ENCODE assay signal across 9 cellular contexts in the genomic region with DNA sequence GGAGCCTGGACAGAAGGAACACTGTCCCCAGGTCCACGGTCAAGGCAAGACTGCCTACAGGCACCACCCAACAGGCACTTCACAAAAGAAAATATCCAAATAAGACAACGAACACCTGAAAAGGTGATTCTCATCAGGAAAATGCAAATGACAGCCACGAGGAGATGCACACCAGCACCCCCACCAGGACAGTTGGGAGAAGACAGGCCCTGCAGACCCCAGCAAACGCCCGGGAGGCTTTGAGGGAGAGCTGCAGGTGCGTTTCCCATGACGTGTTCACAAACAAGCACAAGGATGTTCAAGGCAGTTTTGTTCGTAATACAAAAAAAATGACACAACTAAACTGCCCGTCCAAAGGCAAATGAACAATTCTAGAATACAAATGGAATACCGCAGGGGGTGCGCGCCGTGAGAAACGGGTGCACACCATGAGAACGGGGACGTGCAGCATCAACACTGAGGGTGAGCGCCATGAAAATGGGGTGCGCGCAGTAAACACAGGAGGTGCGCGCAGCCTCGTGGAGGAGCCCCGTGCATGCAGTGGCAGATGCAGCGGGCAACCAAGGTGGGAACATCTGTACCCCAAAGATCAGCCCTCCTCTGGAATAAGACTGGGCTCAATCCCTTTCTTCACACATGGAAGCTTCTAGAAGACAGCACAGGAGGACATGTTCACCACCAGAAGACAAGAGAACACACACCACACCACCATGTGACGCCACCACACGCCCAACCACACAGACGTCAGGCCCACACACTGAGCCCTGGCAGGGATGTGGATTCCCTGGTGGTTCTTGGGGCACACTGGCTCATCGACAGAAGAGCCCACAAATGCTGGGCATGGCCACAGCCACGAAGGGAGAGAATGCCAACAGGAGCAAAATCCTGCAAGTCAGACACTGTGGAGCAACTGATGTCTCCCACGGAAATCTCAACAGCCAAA.
DNase-seq lines count a peak whose midpoint lies in the region; FAIRE-seq and TF ChIP-seq lines count a peak whose summit lies in the region.
"Had no signal": no experiment of that assay in that cellular context is flagged by ENCODE, and none has a peak within 500 bp of the region (broad histone marks: within the 10 kb centered on the region; RNA-seq: fewer than 3 reads in every experiment).

No MANE protein-coding gene starts in this region.

- H3K9me3 ChIP-seq in kidney (ENCODE audit: control insufficient read depth in 1 of 2, low read length in 2 of 2): no peaks in the 10 kb centered on the region

- intact Hi-C loops in kidney (cut with DNase I): no loop called here

- H3K9me3 Mint-ChIP-seq in activated naive CD4-positive, alpha-beta T cell treated with anti-CD3 and anti-CD28 coated beads, Interleukin-2, amount 10 ng/mL, durations not matched to agents 7 days and 5 days: no peaks in the 10 kb centered on the region

- peak overlapping the region; percentile 63 for H3K27ac Mint-ChIP-seq in activated naive CD4-positive, alpha-beta T cell treated with anti-CD3 and anti-CD28 coated beads, Interleukin-2, amount 10 ng/mL, durations not matched to agents 7 days and 5 days

- in situ Hi-C loops in ACHN (cut with HindIII; ENCODE audit: low pct_ligation_motif_present, low pct_unique_long_range_greater_than_20kb, low sequenced_read_pairs): no loop called here

- TF ChIP-seq CTCF in kidney (IDR thresholded peaks at IDR 0.05; ENCODE audit: borderline replicate concordance, extremely low read depth, insufficient read depth): peak; percentile 14

- H3K36me3 Mint-ChIP-seq in activated naive CD4-positive, alpha-beta T cell treated with anti-CD3 and anti-CD28 coated beads, Interleukin-2, amount 10 ng/mL, durations not matched to agents 7 days and 5 days: peaks cover 43% of the 10 kb centered on the region

- H3K27ac ChIP-seq in kidney (ENCODE audit: low read depth in 2 of 2, low read length in 2 of 2): no peak overlapping the region

- DNase-seq in ACHN (peak; percentile 36), HuH-7 (ENCODE audit: low spot score) (peak; percentile 92), kidney (peak; percentile 51), dedifferentiated amniotic fluid mesenchymal stem cell (ENCODE audit: extremely low spot score) (no peak), NCI-H526 treated with DMSO at 0.1 percent for 48 hours (lab: John Stamatoyannopoulos, UW) (no peak), mucosa of gallbladder (ENCODE audit: low spot score) (no peak), pons (ENCODE audit: low spot score) (no peak)
- DNase-seq in activated naive CD4-positive, alpha-beta T cell treated with anti-CD3 and anti-CD28 coated beads, Interleukin-2, amount 10 ng/mL, durations not matched to agents 7 days and 5 days: peak; percentile 54
- DNase-seq: NCI-H2081 treated with DMSO at 0.1 percent for 48 hours had no signal

- H3K4me3 Mint-ChIP-seq in activated naive CD4-positive, alpha-beta T cell treated with anti-CD3 and anti-CD28 coated beads, Interleukin-2, amount 10 ng/mL, durations not matched to agents 7 days and 5 days: no peak overlapping the region

- peaks cover 55% of the 10 kb centered on the region for H3K4me1 Mint-ChIP-seq in activated naive CD4-positive, alpha-beta T cell treated with anti-CD3 and anti-CD28 coated beads, Interleukin-2, amount 10 ng/mL, durations not matched to agents 7 days and 5 days

- H3K36me3 ChIP-seq in kidney (ENCODE audit: control insufficient read depth in 1 of 2, insufficient read depth in 2 of 2, low read length in 2 of 2): peaks cover 15 to 25% of the 10 kb centered on the region in 2 donors

- no peak overlapping the region for H3K4me3 ChIP-seq in kidney (ENCODE audit: low read length in 2 of 2)

- H3K4me1 ChIP-seq in kidney (ENCODE audit: control insufficient read depth in 1 of 2, insufficient read depth in 1 of 2, low read depth in 1 of 2, low read length in 2 of 2): peaks cover 0 to 5% of the 10 kb centered on the region in 2 donors

- FAIRE-seq in kidney (lab: Jason Lieb, UNC): no peak

- H3K27me3 Mint-ChIP-seq in activated naive CD4-positive, alpha-beta T cell treated with anti-CD3 and anti-CD28 coated beads, Interleukin-2, amount 10 ng/mL, durations not matched to agents 7 days and 5 days: no peaks in the 10 kb centered on the region

- CTCF ChIA-PET in activated naive CD4-positive, alpha-beta T cell treated with anti-CD3 and anti-CD28 coated beads, Interleukin-2, amount 10 ng/mL, durations not matched to agents 7 days and 5 days (lab: Charles Lee): interaction anchor here (1.2 to 2.1 kb wide), 2 partner anchors 13 to 20 kb away, joined by 5 to 6 read pairs; no protein-coding TSS in a partner anchor

- H3K9ac ChIP-seq in kidney (ENCODE audit: low read length in 2 of 2): no peak overlapping the region

Comparison
In these comparisons a context has a peak if more than half of its experiments do, and no peak if none do; other contexts are left out.
1. DNase-seq: peak in ACHN (single experiment), HuH-7 (single experiment), activated naive CD4-positive, alpha-beta T cell treated with anti-CD3 and anti-CD28 coated beads, Interleukin-2, amount 10 ng/mL, durations not matched to agents 7 days and 5 days (single experiment) and kidney (single experiment); none in dedifferentiated amniotic fluid mesenchymal stem cell (single experiment), NCI-H526 treated with DMSO at 0.1 percent for 48 hours (single experiment), mucosa of gallbladder (single experiment) and pons (single experiment).